8 cellular contexts compared by ENCODE assay signal in genomic region chr18:35580748-35581534, GRCh38. TPM values are rescaled to one million over a fixed set of nuclear protein-coding genes. Genes with fewer than 3 reads are reported as not detected.
DNase-seq lines count a peak whose midpoint lies in the region; ATAC-seq and TF ChIP-seq lines count a peak whose summit lies in the region.

No MANE protein-coding gene starts in this region.

- H3K9me3 Mint-ChIP-seq in activated CD8-positive, alpha-beta T cell treated with anti-CD3 and anti-CD28 coated beads for 36 hours, result peaks cover 14% of the 10 kb centered on the region
- no peaks in the 10 kb centered on the region for H3K9me3 Mint-ChIP-seq in effector memory CD8-positive, alpha-beta T cell

- ATAC-seq in HG02678 (IDR thresholded peaks at IDR 0.05; ENCODE audit: unreplicated experiment), result peak; percentile 47
- peak; percentile 64 for ATAC-seq in activated CD8-positive, alpha-beta T cell treated with anti-CD3 and anti-CD28 coated beads for 36 hours
- ATAC-seq in effector memory CD8-positive, alpha-beta T cell (replicated peaks), result peak; percentile 80

- H3K27ac Mint-ChIP-seq in activated CD8-positive, alpha-beta T cell treated with anti-CD3 and anti-CD28 coated beads for 36 hours, result peak overlapping the region; percentile 75
- no peak overlapping the region for H3K27ac Mint-ChIP-seq in effector memory CD8-positive, alpha-beta T cell

- POLR2A ChIA-PET in activated CD8-positive, alpha-beta T cell treated with anti-CD3 and anti-CD28 coated beads for 36 hours (lab: Charles Lee), result interaction anchor here (0.9 to 1.9 kb wide), 3 partner anchors 16 to 84 kb away, joined by 3 to 5 read pairs (median 4); no protein-coding TSS in a partner anchor

- peaks cover 24% of the 10 kb centered on the region for H3K27me3 Mint-ChIP-seq in activated CD8-positive, alpha-beta T cell treated with anti-CD3 and anti-CD28 coated beads for 36 hours
- H3K27me3 Mint-ChIP-seq in effector memory CD8-positive, alpha-beta T cell, result no peaks in the 10 kb centered on the region

- peak overlapping the region; percentile 68 for H3K4me3 Mint-ChIP-seq in activated CD8-positive, alpha-beta T cell treated with anti-CD3 and anti-CD28 coated beads for 36 hours
- peak overlapping the region; percentile 69 to 72 for H3K4me3 Mint-ChIP-seq in effector memory CD8-positive, alpha-beta T cell

- no peak for TF ChIP-seq CTCF in activated CD8-positive, alpha-beta T cell treated with anti-CD3 and anti-CD28 coated beads for 36 hours (IDR thresholded peaks at IDR 0.05)

- H3K36me3 Mint-ChIP-seq in activated CD8-positive, alpha-beta T cell treated with anti-CD3 and anti-CD28 coated beads for 36 hours (ENCODE audit: low read depth), result peaks cover 16% of the 10 kb centered on the region
- peaks cover 5% of the 10 kb centered on the region for H3K36me3 Mint-ChIP-seq in effector memory CD8-positive, alpha-beta T cell (ENCODE audit: insufficient read depth)

- intact Hi-C loops in activated CD8-positive, alpha-beta T cell treated with anti-CD3 and anti-CD28 coated beads for 36 hours (cut with micrococcal nuclease), result no loop called here

- DNase-seq in NCI-H82 (lab: John Stamatoyannopoulos, UW) (peak; percentile 63), NCI-H82 treated with DMSO at 0.1 percent for 48 hours (lab: John Stamatoyannopoulos, UW; ENCODE audit: unreplicated experiment) (no peak), NCI-H2171 treated with DMSO at 0.1 percent for 48 hours (lab: John Stamatoyannopoulos, UW) (peak; percentile 68), mesenteric fat pad (ENCODE audit: low spot score) (peak; percentile 90)
- peak; percentile 55 for DNase-seq in activated CD8-positive, alpha-beta T cell treated with anti-CD3 and anti-CD28 coated beads for 36 hours
- DNase-seq in effector memory CD8-positive, alpha-beta T cell, result peak; percentile 46 to 56 (median 46)
- DNase-seq in stimulated activated CD8-positive, alpha-beta memory T cell treated with anti-CD3 and anti-CD28 coated beads, Interleukin-15, amount 100 ng/mL, for 48 hours (ENCODE audit: low read depth in 2 of 2), result peak; percentile 25 to 29

- CTCF ChIA-PET in activated CD8-positive, alpha-beta T cell treated with anti-CD3 and anti-CD28 coated beads for 36 hours (lab: Charles Lee), result no interaction called here

- H3K4me1 Mint-ChIP-seq in activated CD8-positive, alpha-beta T cell treated with anti-CD3 and anti-CD28 coated beads for 36 hours (ENCODE audit: low read depth), result peaks cover 46% of the 10 kb centered on the region
- peaks cover 21 to 27% of the 10 kb centered on the region in 2 donors for H3K4me1 Mint-ChIP-seq in effector memory CD8-positive, alpha-beta T cell (ENCODE audit: low read depth in 2 of 2)

RNA-seq across cellular contexts. Expression of gene GALNT1, which starts 0.6 kb away (rescaled TPM):
- 10 to 100 TPM; 38.2 to 38.8 TPM for total RNA-seq in activated CD8-positive, alpha-beta T cell treated with anti-CD3 and anti-CD28 coated beads for 36 hours
- total RNA-seq in mesenteric fat pad, result 79.0 TPM
